1 cellular context compared by ENCODE assay signal in genomic region chr20:33991498-33991897, GRCh38.
TF ChIP-seq lines count a peak whose summit lies in the region.

No MANE protein-coding gene starts in this region.

TF ChIP-seq in HepG2, 621 proteins besides CTCF, POLR2A, EP300 and RAD21 (continued from another document):
- TF ChIP-seq ZNF280D (CRISPR knock-in tag; IDR thresholded peaks at IDR 0.05) (0 out of 2 replicates have a peak, but pooled peaks have one; percentile 10), BORCS8-MEF2B (CRISPR knock-in tag; IDR thresholded peaks at IDR 0.05) (0 out of 2 replicates have a peak, but pooled peaks have one; percentile 9), SMARCC2 (IDR thresholded peaks at IDR 0.05) (no peak)
- TF ChIP-seq, protein P1, sequence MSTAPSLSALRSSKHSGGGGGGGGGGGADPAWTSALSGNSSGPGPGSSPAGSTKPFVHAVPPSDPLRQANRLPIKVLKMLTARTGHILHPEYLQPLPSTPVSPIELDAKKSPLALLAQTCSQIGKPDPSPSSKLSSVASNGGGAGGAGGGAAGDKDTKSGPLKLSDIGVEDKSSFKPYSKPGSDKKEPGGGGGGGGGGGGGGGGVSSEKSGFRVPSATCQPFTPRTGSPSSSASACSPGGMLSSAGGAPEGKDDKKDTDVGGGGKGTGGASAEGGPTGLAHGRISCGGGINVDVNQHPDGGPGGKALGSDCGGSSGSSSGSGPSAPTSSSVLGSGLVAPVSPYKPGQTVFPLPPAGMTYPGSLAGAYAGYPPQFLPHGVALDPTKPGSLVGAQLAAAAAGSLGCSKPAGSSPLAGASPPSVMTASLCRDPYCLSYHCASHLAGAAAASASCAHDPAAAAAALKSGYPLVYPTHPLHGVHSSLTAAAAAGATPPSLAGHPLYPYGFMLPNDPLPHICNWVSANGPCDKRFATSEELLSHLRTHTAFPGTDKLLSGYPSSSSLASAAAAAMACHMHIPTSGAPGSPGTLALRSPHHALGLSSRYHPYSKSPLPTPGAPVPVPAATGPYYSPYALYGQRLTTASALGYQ (CRISPR knock-in tag; IDR thresholded peaks at IDR 0.05) = no peak
